In genomic region chr4:128803783-128804182, GRCh38 we compare ENCODE assay signal across 12 cellular contexts. TPM values are rescaled to one million over a fixed set of nuclear protein-coding genes. Genes with fewer than 3 reads are reported as not detected.
A peak's percentile ranks its signal among the peaks of the same experiment; 100 is the strongest.
DNase-seq lines count a peak whose midpoint lies in the region; ATAC-seq and TF ChIP-seq lines count a peak whose summit lies in the region.
"Had no signal": no experiment of that assay in that cellular context is flagged by ENCODE, and none has a peak within 500 bp of the region (broad histone marks: within the 10 kb centered on the region; RNA-seq: fewer than 3 reads in every experiment).

No MANE protein-coding gene starts in this region.

- H3K4me2 ChIP-seq in hepatocyte, result no peak overlapping the region

- H3K27me3 Mint-ChIP-seq in type B pancreatic cell, result peaks cover 2% of the 10 kb centered on the region

- H3K36me3 Mint-ChIP-seq in type B pancreatic cell, result no peaks in the 10 kb centered on the region

- TF ChIP-seq CTCF in hepatocyte (IDR thresholded peaks at IDR 0.05; ENCODE audit: poor library complexity) (no peak), type B pancreatic cell (conservative IDR thresholded peaks at IDR 0.05) (no peak)

- no peak overlapping the region for H3K4me3 ChIP-seq in hepatocyte
- H3K4me3 ChIP-seq in HAP-1, result no peak overlapping the region
- H3K4me3 ChIP-seq: cardiac muscle cell, thyroid gland had no signal

- H3K4me1 ChIP-seq in hepatocyte (ENCODE audit: insufficient read depth) (peaks cover 5% of the 10 kb centered on the region), HAP-1 (peaks cover 3% of the 10 kb centered on the region; the same call in 1 of the 2 replicates)

- H3K27me3 ChIP-seq in hepatocyte, result no peaks in the 10 kb centered on the region
- H3K27me3 ChIP-seq in HAP-1 (ENCODE audit: low read depth), result no peaks in the 10 kb centered on the region
- H3K27me3 ChIP-seq: thyroid gland had no signal

- WGBS in hepatocyte (ENCODE audit: low lambda C conversion rate, missing lambda C conversion rate), result 58% methylated on average over 2 of the region's 2 CpGs

- H2AFZ ChIP-seq in hepatocyte, result peak overlapping the region; percentile 42

- H3K9me3 Mint-ChIP-seq in type B pancreatic cell, result no peaks in the 10 kb centered on the region

- H3K36me3 ChIP-seq in hepatocyte (replicated peaks; ENCODE audit: insufficient read depth, low read depth), result no peaks in the 10 kb centered on the region
- H3K36me3 ChIP-seq in HAP-1 (replicated peaks), result no peaks in the 10 kb centered on the region
- H3K36me3 ChIP-seq: cardiac muscle cell, thyroid gland had no signal

- peak; percentile 24 for DNase-seq in activated naive CD4-positive, alpha-beta T cell treated with anti-CD3 and anti-CD28 coated beads, Interleukin-2, amount 50 U/mL, for 16 hours
- no peak for DNase-seq in activated naive CD4-positive, alpha-beta T cell (lab: John Stamatoyannopoulos, UW)
- DNase-seq in hepatocyte (ENCODE audit: low spot score) (no peak), type B pancreatic cell (ENCODE audit: extremely low spot score, unreplicated experiment) (no peak), KG1 (lab: John Stamatoyannopoulos, UW) (no peak), HAP-1 (ENCODE audit: low spot score in 2 of 2) (no peak), NCI-H1930 (lab: John Stamatoyannopoulos, UW) (no peak)
- DNase-seq: DMS79 treated with DMSO at 0.1 percent for 48 hours, thyroid gland had no signal

- peak overlapping the region; percentile 15 for H3K4me3 Mint-ChIP-seq in type B pancreatic cell

- peak; percentile 80 for ATAC-seq in HG03175 (IDR thresholded peaks at IDR 0.05; ENCODE audit: unreplicated experiment)

- H3K4me1 Mint-ChIP-seq in type B pancreatic cell (ENCODE audit: unreplicated experiment), result peaks cover 9% of the 10 kb centered on the region

- H3K27ac Mint-ChIP-seq in type B pancreatic cell, result peak overlapping the region; percentile 42

- in situ Hi-C loops in HAP-1 (cut with MboI; ENCODE audit: low sequenced_read_pairs), result loop anchor here (25.0 kb wide), 1 partner anchor 216 kb away; no protein-coding TSS in a partner anchor

- no peaks in the 10 kb centered on the region for H4K20me1 ChIP-seq in hepatocyte (ENCODE audit: insufficient read depth, poor library complexity, severe bottlenecking)

- no peaks in the 10 kb centered on the region for H3K79me2 ChIP-seq in hepatocyte

- no peaks in the 10 kb centered on the region for H3K9me2 ChIP-seq in hepatocyte (replicated peaks; ENCODE audit: insufficient read depth)

- no peak overlapping the region for H3K27ac ChIP-seq in hepatocyte
- H3K27ac ChIP-seq: cardiac muscle cell, epithelial cell of prostate, thyroid gland had no signal

- no peaks in the 10 kb centered on the region for H3K9me3 ChIP-seq in hepatocyte (ENCODE audit: low read depth)
- H3K9me3 ChIP-seq in HAP-1, result no peaks in the 10 kb centered on the region
- H3K9me3 ChIP-seq: thyroid gland had no signal

RNA-seq across cellular contexts. Expression of gene JADE1, which starts 5.7 kb away (rescaled TPM):
- total RNA-seq in hepatocyte (26.8 and 27.7 TPM in 2 replicates), type B pancreatic cell (ENCODE audit: low replicate concordance) (18.5 and 27.0 TPM in 2 replicates)
- polyA plus RNA-seq in hepatocyte, result 20.0 and 21.0 TPM in 2 replicates
